Comparison of ENCODE assay signal across 8 cellular contexts in genomic region chr11:119334173-119334930, GRCh38. TPM values are rescaled to one million over a fixed set of nuclear protein-coding genes. Genes with fewer than 3 reads are reported as not detected.
DNase-seq lines count a peak whose midpoint lies in the region; ATAC-seq and TF ChIP-seq lines count a peak whose summit lies in the region.

Gene RNF26 (plus strand): TSS chr11:119334527. CDS start chr11:119335123, 596 bp downstream.

- H3K4me1 Mint-ChIP-seq in effector memory CD8-positive, alpha-beta T cell (ENCODE audit: low read depth in 2 of 2) = peaks cover 24 to 40% of the 10 kb centered on the region in 2 donors

- peak; percentile 96 for ATAC-seq in effector memory CD8-positive, alpha-beta T cell (replicated peaks)

- DNase-seq in CMK (ENCODE audit: low read depth) = peak; percentile 97
- DNase-seq in GM20000 (ENCODE audit: low spot score) = peak; percentile 98
- DNase-seq in HT-29 (ENCODE audit: low spot score) = peak; percentile 98
- peak; percentile 97 to 99 for DNase-seq in NOMO-1 (lab: John Stamatoyannopoulos, UW; ENCODE audit: unreplicated experiment in 2 of 2)
- peak; percentile 87 to 92 for DNase-seq in activated CD8-positive, alpha-beta memory T cell treated with anti-CD3 and anti-CD28 coated beads for 4 hours (ENCODE audit: low read depth in 2 of 2)
- peak; percentile 92 to 93 (median 93) for DNase-seq in effector memory CD8-positive, alpha-beta T cell
- peak; percentile 99 for DNase-seq in medulla oblongata (ENCODE audit: extremely low spot score)
- peak; percentile 88 for DNase-seq in stimulated activated CD8-positive, alpha-beta memory T cell treated with anti-CD3 and anti-CD28 coated beads, Interleukin-12 subunit alpha, Interleukin-12 subunit beta, amount 100 ng/mL, for 1 hour (ENCODE audit: low read depth)

- H3K9me3 Mint-ChIP-seq in effector memory CD8-positive, alpha-beta T cell = no peaks in the 10 kb centered on the region

- peaks cover 11 to 24% of the 10 kb centered on the region in 2 donors for H3K27me3 Mint-ChIP-seq in effector memory CD8-positive, alpha-beta T cell

- H3K36me3 Mint-ChIP-seq in effector memory CD8-positive, alpha-beta T cell (ENCODE audit: insufficient read depth) = peaks cover 14% of the 10 kb centered on the region

- H3K4me3 Mint-ChIP-seq in effector memory CD8-positive, alpha-beta T cell = peak within 1 kb of the TSS; percentile 94 to 98

- peak within 1 kb of the TSS; percentile 95 to 96 for H3K27ac Mint-ChIP-seq in effector memory CD8-positive, alpha-beta T cell

- no peak for TF ChIP-seq CTCF in GM20000 (IDR thresholded peaks at IDR 0.05; ENCODE audit: extremely low read depth, missing control alignments)

RNA-seq across cellular contexts. Expression of gene RNF26, which starts in this region (rescaled TPM):
- 13.3 and 14.8 TPM in 2 replicates for total RNA-seq in HT-29 (2014; rRNA removed; shearing (Covaris generic))

Comparison
In these comparisons a context has a peak if more than half of its experiments do, and no peak if none do; other contexts are left out.
1. Peak in every context shown above with its lines: DNase-seq and ATAC-seq.